In the genomic region with DNA sequence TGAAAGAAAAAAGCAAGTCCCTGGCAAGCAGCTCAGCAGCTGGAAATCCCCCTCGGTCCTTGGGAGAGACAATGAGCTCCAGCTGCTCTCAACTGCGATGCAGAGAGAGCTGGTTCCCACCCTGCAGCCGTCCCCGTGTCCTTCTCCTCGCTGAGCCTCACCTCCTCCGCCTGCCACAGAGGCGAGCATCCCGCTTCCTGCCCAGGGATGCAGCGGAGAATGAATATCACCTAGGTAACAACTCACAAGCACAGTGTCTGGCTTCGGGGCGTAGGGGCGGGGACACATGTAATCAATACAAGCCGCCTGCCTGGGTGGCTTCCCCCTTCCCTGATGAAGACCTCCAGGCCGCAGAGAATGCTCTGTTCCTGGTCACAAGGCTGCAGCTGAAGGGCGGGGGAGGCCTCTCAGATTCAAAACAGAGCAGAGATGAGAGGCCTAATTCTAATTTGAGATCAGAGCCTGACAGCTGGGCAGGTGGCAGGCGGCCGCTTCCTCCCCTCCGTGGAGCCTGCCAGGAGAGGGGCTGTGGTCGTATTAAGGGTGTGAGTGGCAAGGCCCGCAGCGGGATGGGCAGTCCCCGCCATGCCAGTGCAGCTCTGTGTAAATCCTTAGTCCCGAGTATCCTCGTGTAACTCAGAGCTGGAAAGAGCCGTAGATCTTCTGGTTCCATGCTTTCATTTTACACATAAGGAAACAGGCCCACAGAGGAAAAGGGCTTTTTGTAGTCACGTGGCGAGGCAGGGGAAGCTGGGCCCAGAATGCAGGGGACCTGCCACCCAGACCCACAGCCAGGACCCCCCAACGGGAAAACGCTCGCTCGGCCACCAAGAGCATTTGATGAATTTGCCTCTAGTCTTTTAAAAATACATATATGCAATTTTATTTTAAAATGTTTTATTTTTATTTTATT, we compare ENCODE assay signal across 1 cellular context.
TF ChIP-seq lines count a peak whose summit lies in the region.

No MANE protein-coding gene starts in this region.

TF ChIP-seq in GM12878, 131 proteins besides CTCF, POLR2A, EP300 and RAD21 (continued from another document and continues in another):
- TF ChIP-seq, protein P1, sequence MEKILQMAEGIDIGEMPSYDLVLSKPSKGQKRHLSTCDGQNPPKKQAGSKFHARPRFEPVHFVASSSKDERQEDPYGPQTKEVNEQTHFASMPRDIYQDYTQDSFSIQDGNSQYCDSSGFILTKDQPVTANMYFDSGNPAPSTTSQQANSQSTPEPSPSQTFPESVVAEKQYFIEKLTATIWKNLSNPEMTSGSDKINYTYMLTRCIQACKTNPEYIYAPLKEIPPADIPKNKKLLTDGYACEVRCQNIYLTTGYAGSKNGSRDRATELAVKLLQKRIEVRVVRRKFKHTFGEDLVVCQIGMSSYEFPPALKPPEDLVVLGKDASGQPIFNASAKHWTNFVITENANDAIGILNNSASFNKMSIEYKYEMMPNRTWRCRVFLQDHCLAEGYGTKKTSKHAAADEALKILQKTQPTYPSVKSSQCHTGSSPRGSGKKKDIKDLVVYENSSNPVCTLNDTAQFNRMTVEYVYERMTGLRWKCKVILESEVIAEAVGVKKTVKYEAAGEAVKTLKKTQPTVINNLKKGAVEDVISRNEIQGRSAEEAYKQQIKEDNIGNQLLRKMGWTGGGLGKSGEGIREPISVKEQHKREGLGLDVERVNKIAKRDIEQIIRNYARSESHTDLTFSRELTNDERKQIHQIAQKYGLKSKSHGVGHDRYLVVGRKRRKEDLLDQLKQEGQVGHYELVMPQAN (conservative IDR thresholded peaks at IDR 0.05) = peak; percentile 40; the same call in 1 of the 2 replicates
- no peak for TF ChIP-seq RFX5 (IDR thresholded peaks at IDR 0.05; ENCODE audit: low read depth, low read length)
- TF ChIP-seq MYB (IDR thresholded peaks at IDR 0.05; ENCODE audit: borderline replicate concordance, low read depth, low read length) = no peak
- TF ChIP-seq FOXM1 (IDR thresholded peaks at IDR 0.05; ENCODE audit: low read depth, low read length) = no peak
- TF ChIP-seq SIN3A (IDR thresholded peaks at IDR 0.05; ENCODE audit: low read depth, low read length) = no peak
- no peak for TF ChIP-seq MYC (IDR thresholded peaks at IDR 0.05; ENCODE audit: insufficient read depth, insufficient read length, insufficient replicate concordance, low read length, severe bottlenecking)
- TF ChIP-seq CEBPB (IDR thresholded peaks at IDR 0.05; ENCODE audit: borderline replicate concordance in 1 of 2, low read depth in 2 of 2, low read length in 2 of 2) = no peak
- TF ChIP-seq, protein P2, sequence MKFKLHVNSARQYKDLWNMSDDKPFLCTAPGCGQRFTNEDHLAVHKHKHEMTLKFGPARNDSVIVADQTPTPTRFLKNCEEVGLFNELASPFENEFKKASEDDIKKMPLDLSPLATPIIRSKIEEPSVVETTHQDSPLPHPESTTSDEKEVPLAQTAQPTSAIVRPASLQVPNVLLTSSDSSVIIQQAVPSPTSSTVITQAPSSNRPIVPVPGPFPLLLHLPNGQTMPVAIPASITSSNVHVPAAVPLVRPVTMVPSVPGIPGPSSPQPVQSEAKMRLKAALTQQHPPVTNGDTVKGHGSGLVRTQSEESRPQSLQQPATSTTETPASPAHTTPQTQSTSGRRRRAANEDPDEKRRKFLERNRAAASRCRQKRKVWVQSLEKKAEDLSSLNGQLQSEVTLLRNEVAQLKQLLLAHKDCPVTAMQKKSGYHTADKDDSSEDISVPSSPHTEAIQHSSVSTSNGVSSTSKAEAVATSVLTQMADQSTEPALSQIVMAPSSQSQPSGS (IDR thresholded peaks at IDR 0.05; ENCODE audit: low read length) = no peak
- peak; percentile 74; the same call in 1 of the 2 replicates for TF ChIP-seq MEF2A (IDR thresholded peaks at IDR 0.05; ENCODE audit: insufficient read depth, low read depth, low read length)
- TF ChIP-seq SREBF1 (IDR thresholded peaks at IDR 0.05; ENCODE audit: low read length) = no peak
- 0 out of 4 replicates have a peak, but pooled peaks of 1 of the 2 experiments have one; percentile 41 for TF ChIP-seq SRF (IDR thresholded peaks at IDR 0.05; ENCODE audit: low read depth in 2 of 2, low read length in 2 of 2)
- TF ChIP-seq, protein P3, sequence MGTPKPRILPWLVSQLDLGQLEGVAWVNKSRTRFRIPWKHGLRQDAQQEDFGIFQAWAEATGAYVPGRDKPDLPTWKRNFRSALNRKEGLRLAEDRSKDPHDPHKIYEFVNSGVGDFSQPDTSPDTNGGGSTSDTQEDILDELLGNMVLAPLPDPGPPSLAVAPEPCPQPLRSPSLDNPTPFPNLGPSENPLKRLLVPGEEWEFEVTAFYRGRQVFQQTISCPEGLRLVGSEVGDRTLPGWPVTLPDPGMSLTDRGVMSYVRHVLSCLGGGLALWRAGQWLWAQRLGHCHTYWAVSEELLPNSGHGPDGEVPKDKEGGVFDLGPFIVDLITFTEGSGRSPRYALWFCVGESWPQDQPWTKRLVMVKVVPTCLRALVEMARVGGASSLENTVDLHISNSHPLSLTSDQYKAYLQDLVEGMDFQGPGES (IDR thresholded peaks at IDR 0.05) = no peak
- TF ChIP-seq PML (IDR thresholded peaks at IDR 0.05; ENCODE audit: low read length) = no peak
- TF ChIP-seq NR2C1 (IDR thresholded peaks at IDR 0.05) = no peak
- no peak for TF ChIP-seq SMC3 (IDR thresholded peaks at IDR 0.05; ENCODE audit: borderline replicate concordance, low read length)
- no peak for TF ChIP-seq JUND (IDR thresholded peaks at IDR 0.05; ENCODE audit: low read depth, low read length)
- TF ChIP-seq, protein P4, sequence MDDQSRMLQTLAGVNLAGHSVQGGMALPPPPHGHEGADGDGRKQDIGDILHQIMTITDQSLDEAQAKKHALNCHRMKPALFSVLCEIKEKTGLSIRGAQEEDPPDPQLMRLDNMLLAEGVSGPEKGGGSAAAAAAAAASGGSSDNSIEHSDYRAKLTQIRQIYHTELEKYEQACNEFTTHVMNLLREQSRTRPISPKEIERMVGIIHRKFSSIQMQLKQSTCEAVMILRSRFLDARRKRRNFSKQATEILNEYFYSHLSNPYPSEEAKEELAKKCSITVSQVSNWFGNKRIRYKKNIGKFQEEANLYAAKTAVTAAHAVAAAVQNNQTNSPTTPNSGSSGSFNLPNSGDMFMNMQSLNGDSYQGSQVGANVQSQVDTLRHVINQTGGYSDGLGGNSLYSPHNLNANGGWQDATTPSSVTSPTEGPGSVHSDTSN (IDR thresholded peaks at IDR 0.05; ENCODE audit: insufficient replicate concordance, low read depth, low read length) = peak; percentile 31
- no peak for TF ChIP-seq ZSCAN29 (IDR thresholded peaks at IDR 0.05)
- TF ChIP-seq, protein P5, sequence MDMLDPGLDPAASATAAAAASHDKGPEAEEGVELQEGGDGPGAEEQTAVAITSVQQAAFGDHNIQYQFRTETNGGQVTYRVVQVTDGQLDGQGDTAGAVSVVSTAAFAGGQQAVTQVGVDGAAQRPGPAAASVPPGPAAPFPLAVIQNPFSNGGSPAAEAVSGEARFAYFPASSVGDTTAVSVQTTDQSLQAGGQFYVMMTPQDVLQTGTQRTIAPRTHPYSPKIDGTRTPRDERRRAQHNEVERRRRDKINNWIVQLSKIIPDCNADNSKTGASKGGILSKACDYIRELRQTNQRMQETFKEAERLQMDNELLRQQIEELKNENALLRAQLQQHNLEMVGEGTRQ (IDR thresholded peaks at IDR 0.05; ENCODE audit: borderline replicate concordance, low read depth, low read length) = no peak
- TF ChIP-seq, protein P6, sequence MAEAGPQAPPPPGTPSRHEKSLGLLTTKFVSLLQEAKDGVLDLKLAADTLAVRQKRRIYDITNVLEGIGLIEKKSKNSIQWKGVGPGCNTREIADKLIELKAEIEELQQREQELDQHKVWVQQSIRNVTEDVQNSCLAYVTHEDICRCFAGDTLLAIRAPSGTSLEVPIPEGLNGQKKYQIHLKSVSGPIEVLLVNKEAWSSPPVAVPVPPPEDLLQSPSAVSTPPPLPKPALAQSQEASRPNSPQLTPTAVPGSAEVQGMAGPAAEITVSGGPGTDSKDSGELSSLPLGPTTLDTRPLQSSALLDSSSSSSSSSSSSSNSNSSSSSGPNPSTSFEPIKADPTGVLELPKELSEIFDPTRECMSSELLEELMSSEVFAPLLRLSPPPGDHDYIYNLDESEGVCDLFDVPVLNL (IDR thresholded peaks at IDR 0.05; ENCODE audit: low read depth, low read length) = no peak
- TF ChIP-seq ATF7 (IDR thresholded peaks at IDR 0.05; ENCODE audit: low read depth) = peak; percentile 33; the same call in 1 of the 2 replicates
- TF ChIP-seq MTA2 (IDR thresholded peaks at IDR 0.05; ENCODE audit: low read depth) = peak; percentile 71; the same call in 1 of the 2 replicates
- TF ChIP-seq, protein P7, sequence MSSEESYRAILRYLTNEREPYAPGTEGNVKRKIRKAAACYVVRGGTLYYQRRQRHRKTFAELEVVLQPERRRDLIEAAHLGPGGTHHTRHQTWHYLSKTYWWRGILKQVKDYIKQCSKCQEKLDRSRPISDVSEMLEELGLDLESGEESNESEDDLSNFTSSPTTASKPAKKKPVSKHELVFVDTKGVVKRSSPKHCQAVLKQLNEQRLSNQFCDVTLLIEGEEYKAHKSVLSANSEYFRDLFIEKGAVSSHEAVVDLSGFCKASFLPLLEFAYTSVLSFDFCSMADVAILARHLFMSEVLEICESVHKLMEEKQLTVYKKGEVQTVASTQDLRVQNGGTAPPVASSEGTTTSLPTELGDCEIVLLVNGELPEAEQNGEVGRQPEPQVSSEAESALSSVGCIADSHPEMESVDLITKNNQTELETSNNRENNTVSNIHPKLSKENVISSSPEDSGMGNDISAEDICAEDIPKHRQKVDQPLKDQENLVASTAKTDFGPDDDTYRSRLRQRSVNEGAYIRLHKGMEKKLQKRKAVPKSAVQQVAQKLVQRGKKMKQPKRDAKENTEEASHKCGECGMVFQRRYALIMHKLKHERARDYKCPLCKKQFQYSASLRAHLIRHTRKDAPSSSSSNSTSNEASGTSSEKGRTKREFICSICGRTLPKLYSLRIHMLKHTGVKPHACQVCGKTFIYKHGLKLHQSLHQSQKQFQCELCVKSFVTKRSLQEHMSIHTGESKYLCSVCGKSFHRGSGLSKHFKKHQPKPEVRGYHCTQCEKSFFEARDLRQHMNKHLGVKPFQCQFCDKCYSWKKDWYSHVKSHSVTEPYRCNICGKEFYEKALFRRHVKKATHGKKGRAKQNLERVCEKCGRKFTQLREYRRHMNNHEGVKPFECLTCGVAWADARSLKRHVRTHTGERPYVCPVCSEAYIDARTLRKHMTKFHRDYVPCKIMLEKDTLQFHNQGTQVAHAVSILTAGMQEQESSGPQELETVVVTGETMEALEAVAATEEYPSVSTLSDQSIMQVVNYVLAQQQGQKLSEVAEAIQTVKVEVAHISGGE (CRISPR knock-in tag; IDR thresholded peaks at IDR 0.05) = no peak
- peak; percentile 26; the same call in 1 of the 2 replicates for TF ChIP-seq IRF4 (IDR thresholded peaks at IDR 0.05; ENCODE audit: low read depth, low read length)
- peak; percentile 70; the same call in 1 of the 2 replicates for TF ChIP-seq NBN (IDR thresholded peaks at IDR 0.05)
- TF ChIP-seq EED (IDR thresholded peaks at IDR 0.05; ENCODE audit: low read depth) = peak; percentile 87
- TF ChIP-seq, protein P8, sequence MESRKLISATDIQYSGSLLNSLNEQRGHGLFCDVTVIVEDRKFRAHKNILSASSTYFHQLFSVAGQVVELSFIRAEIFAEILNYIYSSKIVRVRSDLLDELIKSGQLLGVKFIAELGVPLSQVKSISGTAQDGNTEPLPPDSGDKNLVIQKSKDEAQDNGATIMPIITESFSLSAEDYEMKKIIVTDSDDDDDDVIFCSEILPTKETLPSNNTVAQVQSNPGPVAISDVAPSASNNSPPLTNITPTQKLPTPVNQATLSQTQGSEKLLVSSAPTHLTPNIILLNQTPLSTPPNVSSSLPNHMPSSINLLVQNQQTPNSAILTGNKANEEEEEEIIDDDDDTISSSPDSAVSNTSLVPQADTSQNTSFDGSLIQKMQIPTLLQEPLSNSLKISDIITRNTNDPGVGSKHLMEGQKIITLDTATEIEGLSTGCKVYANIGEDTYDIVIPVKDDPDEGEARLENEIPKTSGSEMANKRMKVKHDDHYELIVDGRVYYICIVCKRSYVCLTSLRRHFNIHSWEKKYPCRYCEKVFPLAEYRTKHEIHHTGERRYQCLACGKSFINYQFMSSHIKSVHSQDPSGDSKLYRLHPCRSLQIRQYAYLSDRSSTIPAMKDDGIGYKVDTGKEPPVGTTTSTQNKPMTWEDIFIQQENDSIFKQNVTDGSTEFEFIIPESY (IDR thresholded peaks at IDR 0.05) = no peak
- TF ChIP-seq BMI1 (IDR thresholded peaks at IDR 0.05; ENCODE audit: borderline replicate concordance) = no peak
- TF ChIP-seq, protein P9, sequence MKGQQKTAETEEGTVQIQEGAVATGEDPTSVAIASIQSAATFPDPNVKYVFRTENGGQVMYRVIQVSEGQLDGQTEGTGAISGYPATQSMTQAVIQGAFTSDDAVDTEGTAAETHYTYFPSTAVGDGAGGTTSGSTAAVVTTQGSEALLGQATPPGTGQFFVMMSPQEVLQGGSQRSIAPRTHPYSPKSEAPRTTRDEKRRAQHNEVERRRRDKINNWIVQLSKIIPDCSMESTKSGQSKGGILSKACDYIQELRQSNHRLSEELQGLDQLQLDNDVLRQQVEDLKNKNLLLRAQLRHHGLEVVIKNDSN (IDR thresholded peaks at IDR 0.05; ENCODE audit: borderline replicate concordance, extremely low read length, insufficient read depth, low read depth, low read length) = peak; percentile 51
- TF ChIP-seq, protein P10, sequence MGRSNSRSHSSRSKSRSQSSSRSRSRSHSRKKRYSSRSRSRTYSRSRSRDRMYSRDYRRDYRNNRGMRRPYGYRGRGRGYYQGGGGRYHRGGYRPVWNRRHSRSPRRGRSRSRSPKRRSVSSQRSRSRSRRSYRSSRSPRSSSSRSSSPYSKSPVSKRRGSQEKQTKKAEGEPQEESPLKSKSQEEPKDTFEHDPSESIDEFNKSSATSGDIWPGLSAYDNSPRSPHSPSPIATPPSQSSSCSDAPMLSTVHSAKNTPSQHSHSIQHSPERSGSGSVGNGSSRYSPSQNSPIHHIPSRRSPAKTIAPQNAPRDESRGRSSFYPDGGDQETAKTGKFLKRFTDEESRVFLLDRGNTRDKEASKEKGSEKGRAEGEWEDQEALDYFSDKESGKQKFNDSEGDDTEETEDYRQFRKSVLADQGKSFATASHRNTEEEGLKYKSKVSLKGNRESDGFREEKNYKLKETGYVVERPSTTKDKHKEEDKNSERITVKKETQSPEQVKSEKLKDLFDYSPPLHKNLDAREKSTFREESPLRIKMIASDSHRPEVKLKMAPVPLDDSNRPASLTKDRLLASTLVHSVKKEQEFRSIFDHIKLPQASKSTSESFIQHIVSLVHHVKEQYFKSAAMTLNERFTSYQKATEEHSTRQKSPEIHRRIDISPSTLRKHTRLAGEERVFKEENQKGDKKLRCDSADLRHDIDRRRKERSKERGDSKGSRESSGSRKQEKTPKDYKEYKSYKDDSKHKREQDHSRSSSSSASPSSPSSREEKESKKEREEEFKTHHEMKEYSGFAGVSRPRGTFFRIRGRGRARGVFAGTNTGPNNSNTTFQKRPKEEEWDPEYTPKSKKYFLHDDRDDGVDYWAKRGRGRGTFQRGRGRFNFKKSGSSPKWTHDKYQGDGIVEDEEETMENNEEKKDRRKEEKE (IDR thresholded peaks at IDR 0.05) = no peak
- 0 out of 2 replicates have a peak, but pooled peaks have one; percentile 34 for TF ChIP-seq SPI1 (IDR thresholded peaks at IDR 0.05; ENCODE audit: borderline replicate concordance, insufficient read depth, low read depth, low read length)
- 0 out of 2 replicates have a peak, but pooled peaks have one; percentile 12 for TF ChIP-seq SMARCA5 (IDR thresholded peaks at IDR 0.05)
